In the genomic region with DNA sequence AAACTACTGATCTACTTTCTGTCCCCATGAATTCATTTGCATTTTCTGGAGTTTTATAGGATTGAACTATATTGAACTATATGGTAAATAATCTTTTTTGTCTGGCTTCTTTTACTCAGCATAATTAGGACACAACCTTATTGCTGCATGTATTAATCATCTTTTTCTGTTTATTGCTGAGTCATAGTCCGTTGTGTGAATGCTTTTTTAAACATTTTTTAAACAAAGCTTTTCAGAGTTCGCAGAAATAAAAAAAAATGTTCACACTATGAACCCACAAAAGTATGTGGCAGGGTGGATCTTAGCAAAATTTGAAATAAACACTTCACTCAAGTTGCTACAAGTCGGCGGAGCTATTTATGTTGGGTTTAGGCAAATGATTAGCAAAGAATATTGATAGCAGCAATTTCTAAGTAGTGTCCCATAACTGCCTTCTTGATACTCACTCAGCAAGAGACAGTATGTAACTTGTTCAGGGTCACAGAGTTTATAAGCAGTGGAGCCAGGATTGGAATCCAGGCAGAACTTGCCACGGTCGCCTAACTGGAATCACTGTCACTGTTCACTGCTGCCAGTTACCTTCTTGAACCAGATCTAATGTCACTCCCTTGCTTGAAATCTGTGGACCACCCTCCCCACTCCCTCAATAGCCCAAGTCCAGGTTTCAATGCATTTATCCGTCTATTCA, we compare ENCODE assay signal across 18 cellular contexts. TPM values are rescaled to one million over a fixed set of nuclear protein-coding genes. Genes with fewer than 3 reads are reported as not detected.
"Had no signal": no experiment of that assay in that cellular context is flagged by ENCODE, and none has a peak within 500 bp of the region (broad histone marks: within the 10 kb centered on the region; RNA-seq: fewer than 3 reads in every experiment).

No MANE protein-coding gene starts in this region.

- DNase-seq: activated CD4-positive, alpha-beta T cell treated with anti-CD3 and anti-CD28 coated beads for 48 hours; activated CD8-positive, alpha-beta T cell treated with anti-CD3 and anti-CD28 coated beads, Interleukin-2, amount 10 ng/mL, durations not matched to agents 7 days and 5 days; activated naive CD4-positive, alpha-beta T cell; dorsolateral prefrontal cortex; hippocampal formation; mucosa of descending colon; naive thymus-derived CD8-positive, alpha-beta T cell; occipital lobe; right cardiac atrium; stimulated activated CD4-positive, alpha-beta T cell treated with anti-CD3 and anti-CD28 coated beads, Interleukin-1b, Interleukin-23, amount 100 ng/mL, for 48 hours; stimulated activated naive CD4-positive, alpha-beta T cell; T-helper 9 cell had no signal

- ATAC-seq: activated CD8-positive, alpha-beta T cell treated with anti-CD3 and anti-CD28 coated beads, Interleukin-2, amount 10 ng/mL, durations not matched to agents 7 days and 5 days; mucosa of descending colon; naive thymus-derived CD8-positive, alpha-beta T cell; right cardiac atrium had no signal

- H3K4me3 ChIP-seq: ascending aorta, dorsolateral prefrontal cortex, mucosa of descending colon, smooth muscle cell had no signal

- H3K4me2 ChIP-seq: smooth muscle cell had no signal

- H3K27me3 ChIP-seq: dorsolateral prefrontal cortex had no signal

- H3K27ac ChIP-seq: ascending aorta, dorsolateral prefrontal cortex, VCaP had no signal

- H3K36me3 ChIP-seq: ascending aorta had no signal

- H3K9me3 ChIP-seq: ascending aorta, mucosa of descending colon had no signal

RNA-seq across cellular contexts. Expression of gene CH25H, which starts 5.6 kb away (rescaled TPM):
- total RNA-seq: activated CD8-positive, alpha-beta T cell treated with anti-CD3 and anti-CD28 coated beads, Interleukin-2, amount 10 ng/mL, durations not matched to agents 7 days and 5 days; activated T-helper 1 cell treated with anti-CD3 and anti-CD28 coated beads, Interleukin-12 subunit alpha, Interleukin-12 subunit beta, Interleukin-2, Interleukin-4 antibody, amounts not matched to agents 30 ng/mL and 10 ng/mL and 1 ng/mL, durations not matched to agents 14 hours and 24 hours and 36 hours; glomerular endothelial cell; naive thymus-derived CD8-positive, alpha-beta T cell; progenitor cell of endocrine pancreas; smooth muscle cell had no signal
- polyA plus RNA-seq: smooth muscle cell had no signal
